Comparison of ENCODE assay signal across 1 cellular context in genomic region chrX:115888041-115888440, GRCh38.
TF ChIP-seq lines count a peak whose summit lies in the region.
"Not testable (repeated sequence)": the region's sequence is repeated elsewhere in the genome, so short reads cannot be mapped to it uniquely, and the experiment has no call there.

No MANE protein-coding gene starts in this region.

TF ChIP-seq in HepG2, 621 proteins besides CTCF, POLR2A, EP300 and RAD21 (continued from another document and continues in another):
- TF ChIP-seq HMGXB4 (CRISPR knock-in tag; IDR thresholded peaks at IDR 0.05; ENCODE audit: borderline replicate concordance in 1 of 2, low read depth in 1 of 2): peak; percentile 75 to 90
- TF ChIP-seq ZBTB40, LCORL (IDR thresholded peaks at IDR 0.05): not testable (repeated sequence)
- peak; percentile 62; the same call in 1 of the 2 replicates for TF ChIP-seq ZBTB40 (CRISPR knock-in tag; IDR thresholded peaks at IDR 0.05)
- peak; percentile 70; the same call in 1 of the 2 replicates for TF ChIP-seq ZBTB26 (CRISPR knock-in tag; IDR thresholded peaks at IDR 0.05; ENCODE audit: borderline replicate concordance)
- peak; percentile 71; the same call in 1 of the 2 replicates for TF ChIP-seq CAMTA2 (CRISPR knock-in tag; IDR thresholded peaks at IDR 0.05; ENCODE audit: borderline replicate concordance)
- TF ChIP-seq TP53 (CRISPR knock-in tag; conservative IDR thresholded peaks at IDR 0.05): 0 out of 2 replicates have a peak, but pooled peaks have one; percentile 21
- TF ChIP-seq PAX8 (CRISPR knock-in tag; IDR thresholded peaks at IDR 0.05; ENCODE audit: borderline replicate concordance): 0 out of 2 replicates have a peak, but pooled peaks have one; percentile 45
- TF ChIP-seq LCORL (CRISPR knock-in tag; IDR thresholded peaks at IDR 0.05): peak; percentile 89
- 0 out of 2 replicates have a peak, but pooled peaks have one; percentile 38 for TF ChIP-seq ELF1 (CRISPR knock-in tag; IDR thresholded peaks at IDR 0.05)
- peak; percentile 68; the same call in 1 of the 2 replicates for TF ChIP-seq ZNF768 (CRISPR knock-in tag; IDR thresholded peaks at IDR 0.05)
- TF ChIP-seq NR0B2 (CRISPR knock-in tag; IDR thresholded peaks at IDR 0.05): peak; percentile 50; the same call in 1 of the 2 replicates
- peak; percentile 99 for TF ChIP-seq ZBTB38 (CRISPR knock-in tag; IDR thresholded peaks at IDR 0.05)
- peak; percentile 54; the same call in 1 of the 2 replicates for TF ChIP-seq ATF7-NPFF (CRISPR knock-in tag; IDR thresholded peaks at IDR 0.05; ENCODE audit: low read depth)
- peak; percentile 44; the same call in 1 of the 2 replicates for TF ChIP-seq ZNF142 (CRISPR knock-in tag; IDR thresholded peaks at IDR 0.05)
- peak; percentile 97 for TF ChIP-seq ZHX1 (CRISPR knock-in tag; IDR thresholded peaks at IDR 0.05; ENCODE audit: low read depth)
- peak; percentile 67; the same call in 1 of the 2 replicates for TF ChIP-seq POGK (CRISPR knock-in tag; conservative IDR thresholded peaks at IDR 0.05)
- peak; percentile 53 for TF ChIP-seq RBFOX2 (IDR thresholded peaks at IDR 0.05; ENCODE audit: low read depth, low read length)
